8 cellular contexts compared by ENCODE assay signal in genomic region chr2:71130325-71131260, GRCh38. TPM values are rescaled to one million over a fixed set of nuclear protein-coding genes. Genes with fewer than 3 reads are reported as not detected.
DNase-seq lines count a peak whose midpoint lies in the region; ATAC-seq and TF ChIP-seq lines count a peak whose summit lies in the region.

TSS of gene MPHOSPH10 (plus strand) at chr2:71130634. CDS start at chr2:71130666, 32 bp downstream.

- no peak for TF ChIP-seq CTCF in fibroblast of mammary gland (conservative IDR thresholded peaks at IDR 0.05; ENCODE audit: control insufficient read depth, insufficient read depth, low read depth, low read length)

- POLR2A ChIA-PET in naive thymus-derived CD8-positive, alpha-beta T cell (lab: Charles Lee): interaction anchor here (0.5 to 4.5 kb wide), 12 partner anchors 9 to 1693 kb away, joined by 3 to 66 read pairs (median 5); partner anchors contain the start of genes ANKRD53, NAGK, NFU1 and PAIP2B

- DNase-seq in Daoy (ENCODE audit: low read depth) (peak; percentile 94), KG1 (lab: John Stamatoyannopoulos, UW) (peak; percentile 97), RPMI7951 (ENCODE audit: low read depth) (peak; percentile 91), fibroblast of mammary gland (ENCODE audit: low read depth) (peak; percentile 87)
- DNase-seq in activated T-helper 1 cell treated with anti-CD3 and anti-CD28 coated beads, Interleukin-12 subunit alpha, Interleukin-12 subunit beta, Interleukin-2, Interleukin-4 antibody, amounts not matched to agents 30 ng/mL and 10 ng/mL and 1 ng/mL, durations not matched to agents 14 hours and 24 hours and 36 hours (ENCODE audit: low spot score): peak; percentile 89
- peak; percentile 75 to 95 (median 84) for DNase-seq in naive thymus-derived CD8-positive, alpha-beta T cell
- DNase-seq in stimulated activated naive B cell treated with anti-CD40 and anti-IgM and Interleukin-4, amounts not matched to agents 10 μg/mL and 1 μg/mL and 100 μg/mL, for 72 hours: peak; percentile 91

- no peaks in the 10 kb centered on the region for H3K9me3 Mint-ChIP-seq in activated T-helper 1 cell treated with anti-CD3 and anti-CD28 coated beads, Interleukin-12 subunit alpha, Interleukin-12 subunit beta, Interleukin-2, Interleukin-4 antibody, amounts not matched to agents 30 ng/mL and 10 ng/mL and 1 ng/mL, durations not matched to agents 14 hours and 24 hours and 36 hours
- no peaks in the 10 kb centered on the region for H3K9me3 Mint-ChIP-seq in naive thymus-derived CD8-positive, alpha-beta T cell
- H3K9me3 Mint-ChIP-seq in stimulated activated naive B cell treated with anti-CD40 and anti-IgM and Interleukin-4, amounts not matched to agents 10 μg/mL and 1 μg/mL and 100 μg/mL, for 72 hours: no peaks in the 10 kb centered on the region

- H3K4me3 ChIP-seq in fibroblast of mammary gland (ENCODE audit: control insufficient read depth, low read depth, low read length): peak within 1 kb of the TSS; percentile 98

- H3K36me3 Mint-ChIP-seq in activated T-helper 1 cell treated with anti-CD3 and anti-CD28 coated beads, Interleukin-12 subunit alpha, Interleukin-12 subunit beta, Interleukin-2, Interleukin-4 antibody, amounts not matched to agents 30 ng/mL and 10 ng/mL and 1 ng/mL, durations not matched to agents 14 hours and 24 hours and 36 hours (ENCODE audit: low read depth): peaks cover 5% of the 10 kb centered on the region
- peaks cover 0 to 24% (median 0%) of the 10 kb centered on the region in 3 donors for H3K36me3 Mint-ChIP-seq in naive thymus-derived CD8-positive, alpha-beta T cell
- peaks cover 0 to 4% of the 10 kb centered on the region in 2 donors for H3K36me3 Mint-ChIP-seq in stimulated activated naive B cell treated with anti-CD40 and anti-IgM and Interleukin-4, amounts not matched to agents 10 μg/mL and 1 μg/mL and 100 μg/mL, for 72 hours

- H3K4me3 Mint-ChIP-seq in activated T-helper 1 cell treated with anti-CD3 and anti-CD28 coated beads, Interleukin-12 subunit alpha, Interleukin-12 subunit beta, Interleukin-2, Interleukin-4 antibody, amounts not matched to agents 30 ng/mL and 10 ng/mL and 1 ng/mL, durations not matched to agents 14 hours and 24 hours and 36 hours: no peak within 1 kb of the TSS
- no peak within 1 kb of the TSS for H3K4me3 Mint-ChIP-seq in naive thymus-derived CD8-positive, alpha-beta T cell
- H3K4me3 Mint-ChIP-seq in stimulated activated naive B cell treated with anti-CD40 and anti-IgM and Interleukin-4, amounts not matched to agents 10 μg/mL and 1 μg/mL and 100 μg/mL, for 72 hours: no peak within 1 kb of the TSS

- ATAC-seq in GM21786 (IDR thresholded peaks at IDR 0.05; ENCODE audit: unreplicated experiment): peak; percentile 86
- peak; percentile 86 to 90 for ATAC-seq in naive thymus-derived CD8-positive, alpha-beta T cell
- ATAC-seq in stimulated activated naive B cell treated with anti-CD40 and anti-IgM and Interleukin-4, amounts not matched to agents 10 μg/mL and 1 μg/mL and 100 μg/mL, for 72 hours (replicated peaks): peak; percentile 94 to 96

- H3K4me1 Mint-ChIP-seq in activated T-helper 1 cell treated with anti-CD3 and anti-CD28 coated beads, Interleukin-12 subunit alpha, Interleukin-12 subunit beta, Interleukin-2, Interleukin-4 antibody, amounts not matched to agents 30 ng/mL and 10 ng/mL and 1 ng/mL, durations not matched to agents 14 hours and 24 hours and 36 hours (ENCODE audit: low read depth): peaks cover 11% of the 10 kb centered on the region
- peaks cover 6 to 26% (median 19%) of the 10 kb centered on the region in 4 donors for H3K4me1 Mint-ChIP-seq in naive thymus-derived CD8-positive, alpha-beta T cell
- peaks cover 3 to 5% of the 10 kb centered on the region in 2 donors for H3K4me1 Mint-ChIP-seq in stimulated activated naive B cell treated with anti-CD40 and anti-IgM and Interleukin-4, amounts not matched to agents 10 μg/mL and 1 μg/mL and 100 μg/mL, for 72 hours

- H3K27me3 Mint-ChIP-seq in activated T-helper 1 cell treated with anti-CD3 and anti-CD28 coated beads, Interleukin-12 subunit alpha, Interleukin-12 subunit beta, Interleukin-2, Interleukin-4 antibody, amounts not matched to agents 30 ng/mL and 10 ng/mL and 1 ng/mL, durations not matched to agents 14 hours and 24 hours and 36 hours (ENCODE audit: insufficient read depth): no peaks in the 10 kb centered on the region
- H3K27me3 Mint-ChIP-seq in naive thymus-derived CD8-positive, alpha-beta T cell: no peaks in the 10 kb centered on the region
- no peaks in the 10 kb centered on the region for H3K27me3 Mint-ChIP-seq in stimulated activated naive B cell treated with anti-CD40 and anti-IgM and Interleukin-4, amounts not matched to agents 10 μg/mL and 1 μg/mL and 100 μg/mL, for 72 hours

- H3K27ac Mint-ChIP-seq in activated T-helper 1 cell treated with anti-CD3 and anti-CD28 coated beads, Interleukin-12 subunit alpha, Interleukin-12 subunit beta, Interleukin-2, Interleukin-4 antibody, amounts not matched to agents 30 ng/mL and 10 ng/mL and 1 ng/mL, durations not matched to agents 14 hours and 24 hours and 36 hours: no peak within 1 kb of the TSS
- no peak within 1 kb of the TSS for H3K27ac Mint-ChIP-seq in naive thymus-derived CD8-positive, alpha-beta T cell
- H3K27ac Mint-ChIP-seq in stimulated activated naive B cell treated with anti-CD40 and anti-IgM and Interleukin-4, amounts not matched to agents 10 μg/mL and 1 μg/mL and 100 μg/mL, for 72 hours: no peak within 1 kb of the TSS

- intact Hi-C loops in activated T-helper 1 cell treated with anti-CD3 and anti-CD28 coated beads, Interleukin-12 subunit alpha, Interleukin-12 subunit beta, Interleukin-2, Interleukin-4 antibody, amounts not matched to agents 30 ng/mL and 10 ng/mL and 1 ng/mL, durations not matched to agents 14 hours and 24 hours and 36 hours (cut with micrococcal nuclease): loop anchor here (1.0 to 5.0 kb wide), 9 partner anchors 30 to 838 kb away; partner anchors contain the start of genes ANKRD53, NAGK, PAIP2B and SNRPG

RNA-seq across cellular contexts. Expression of gene MPHOSPH10, which starts in this region (rescaled TPM):
- total RNA-seq in Daoy (2014; rRNA removed; shearing (Covaris generic)): 40.7 and 41.9 TPM in 2 replicates
- 21.7 and 23.4 TPM in 2 replicates for total RNA-seq in RPMI7951 (2014; rRNA removed; shearing (Covaris generic))
- 67.5 and 68.8 TPM in 2 replicates for total RNA-seq in activated T-helper 1 cell treated with anti-CD3 and anti-CD28 coated beads, Interleukin-12 subunit alpha, Interleukin-12 subunit beta, Interleukin-2, Interleukin-4 antibody, amounts not matched to agents 30 ng/mL and 10 ng/mL and 1 ng/mL, durations not matched to agents 14 hours and 24 hours and 36 hours
- 10 to 100 TPM; 55.7 to 58.6 TPM for total RNA-seq in naive thymus-derived CD8-positive, alpha-beta T cell
- polyA plus RNA-seq in naive thymus-derived CD8-positive, alpha-beta T cell: 10 to 100 TPM; 21.5 to 33.6 (median 24.1) TPM

Comparison
In these comparisons a context has a peak if more than half of its experiments do, and no peak if none do; other contexts are left out.
1. Peak in every context shown above with its lines: DNase-seq, ATAC-seq and H3K4me3 ChIP-seq.